ENCODE assay signal across 1 cellular context in the genomic region with DNA sequence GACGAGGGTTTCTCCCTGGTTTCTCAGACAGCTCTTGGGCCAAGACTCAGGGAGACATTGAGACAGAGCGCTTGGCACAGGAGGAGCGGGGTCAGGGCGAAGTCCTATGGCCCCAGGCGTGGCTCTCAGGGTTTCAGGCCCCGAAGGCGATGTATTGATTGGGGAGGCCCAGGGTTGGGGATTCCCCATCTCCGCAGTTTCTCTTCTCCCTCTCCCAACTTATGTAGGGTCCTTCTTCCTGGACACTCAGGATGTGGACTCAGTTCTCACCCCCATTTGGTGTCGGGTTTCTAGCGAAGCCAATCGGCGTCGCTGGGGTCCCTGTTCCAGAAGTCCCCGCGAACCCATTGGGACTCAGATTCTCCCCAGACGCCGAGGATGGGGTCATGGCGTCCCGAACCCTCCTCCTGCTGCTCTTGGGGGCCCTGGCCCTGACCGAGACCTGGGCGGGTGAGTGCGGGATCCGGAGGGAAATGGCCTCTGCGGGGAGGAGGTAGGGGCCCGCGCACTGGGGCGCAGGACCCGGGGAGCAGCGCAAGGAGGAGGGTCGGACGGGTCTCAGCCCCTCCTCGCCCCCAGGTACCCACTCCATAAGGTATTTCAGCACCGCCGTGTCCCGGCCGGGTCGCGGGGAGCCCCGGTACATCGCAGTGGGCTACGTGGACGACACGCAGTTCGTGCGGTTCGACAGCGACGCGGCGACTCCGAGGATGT.
TF ChIP-seq lines count a peak whose summit lies in the region.

No MANE protein-coding gene starts in this region.

TF ChIP-seq in GM12878, 131 proteins besides CTCF, POLR2A, EP300 and RAD21 (continued from another document):
- TF ChIP-seq ZBTB11 (CRISPR knock-in tag; IDR thresholded peaks at IDR 0.05) (no peak), IRF5 (IDR thresholded peaks at IDR 0.05; ENCODE audit: borderline replicate concordance) (no peak), YY1 (IDR thresholded peaks at IDR 0.05; ENCODE audit: low read depth, low read length) (peak; percentile 58; the same call in 1 of the 2 replicates), POLR2AphosphoS2 (IDR thresholded peaks at IDR 0.05; ENCODE audit: low read depth, low read length) (no peak)
TF ChIP-seq in GM12878: peak in this region for 3.
